ENCODE assay signal across 34 cellular contexts in the genomic region with DNA sequence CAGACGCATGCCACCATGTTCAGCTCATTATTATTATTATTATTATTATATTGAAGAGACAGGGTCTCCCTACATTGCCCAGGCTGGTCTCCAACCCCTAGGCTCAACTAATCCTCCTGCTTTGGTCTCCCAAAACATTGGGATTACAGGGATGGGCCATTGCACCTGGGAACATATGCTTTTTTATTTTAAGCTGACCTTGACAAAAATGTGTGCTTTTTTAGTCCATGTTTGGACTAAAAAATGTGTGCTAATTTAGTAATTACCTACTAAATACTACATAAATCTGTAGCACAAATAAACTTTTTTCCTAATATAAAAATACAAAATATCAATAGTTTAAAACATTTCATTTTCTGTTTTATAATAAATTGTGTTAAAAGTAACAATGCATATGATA.
"Had no signal": no experiment of that assay in that cellular context is flagged by ENCODE, and none has a peak within 500 bp of the region (broad histone marks: within the 10 kb centered on the region; RNA-seq: fewer than 3 reads in every experiment).

No MANE protein-coding gene starts in this region.

- ATAC-seq: activated CD8-positive, alpha-beta T cell treated with anti-CD3 and anti-CD28 coated beads for 36 hours; activated naive CD4-positive, alpha-beta T cell treated with anti-CD3 and anti-CD28 coated beads, Interleukin-2, amount 50 U/mL, for 72 hours; activated T-cell treated with anti-CD3 and anti-CD28 coated beads, Interleukin-2, amount 50 U/mL, for 4 hours; activated T-cell treated with anti-CD3 and anti-CD28 coated beads, Interleukin-2, amount 50 U/mL, for 72 hours; activated T-helper 17 cell treated with anti-CD3 and anti-CD28 coated beads, Interleukin-2, amount 50 U/mL, for 72 hours; body of pancreas had no signal

- H3K27ac ChIP-seq: adrenal gland, body of pancreas, brain microvascular endothelial cell, breast epithelium, VCaP had no signal

- H3K36me3 ChIP-seq: adrenal gland, brain microvascular endothelial cell, breast epithelium had no signal

- H3K4me1 ChIP-seq: adrenal gland, body of pancreas, breast epithelium had no signal

- H3K27me3 ChIP-seq: adrenal gland, body of pancreas, brain microvascular endothelial cell, breast epithelium had no signal

- FAIRE-seq: astrocyte, TTC549 had no signal

- DNase-seq: activated B cell treated with CpG ODN at 0.5 μM for 24 hours; activated CD4-positive, alpha-beta memory T cell treated with anti-CD3 and anti-CD28 coated beads for 36 hours; activated CD4-positive, alpha-beta T cell treated with anti-CD3 and anti-CD28 coated beads for 4 hours; activated CD4-positive, alpha-beta T cell treated with anti-CD3 and anti-CD28 coated beads, Interleukin-2, amount 10 ng/mL, durations not matched to agents 24 days and 14 days; activated CD4-positive, alpha-beta T cell treated with anti-CD3 and anti-CD28 coated beads, Interleukin-2, amount 50 U/mL, for 1 hour; activated CD4-positive, alpha-beta T cell treated with anti-CD3 and anti-CD28 coated beads, Interleukin-2, amount 50 U/mL, for 4 hours; activated CD4-positive, CD25-positive, alpha-beta regulatory T cell treated with anti-CD3 and anti-CD28 coated beads, Interleukin-2, amount 50 U/mL, for 72 hours; activated CD8-positive, alpha-beta memory T cell treated with anti-CD3 and anti-CD28 coated beads, Interleukin-2, amount 50 U/mL, for 4 hours; activated CD8-positive, alpha-beta T cell treated with anti-CD3 and anti-CD28 coated beads for 36 hours; activated effector memory CD4-positive, alpha-beta T cell treated with anti-CD3 and anti-CD28 coated beads, Interleukin-2, amount 50 U/mL, for 16 hours; activated gamma-delta T cell treated with Interleukin-2 at 50 U/mL for 16 hours; activated naive CD4-positive, alpha-beta T cell; activated naive CD4-positive, alpha-beta T cell treated with anti-CD3 and anti-CD28 coated beads for 36 hours; activated naive CD4-positive, alpha-beta T cell treated with anti-CD3 and anti-CD28 coated beads, Interleukin-2, amount 50 U/mL, for 16 hours; activated naive CD8-positive, alpha-beta T cell treated with anti-CD3 and anti-CD28 coated beads for 36 hours; activated T-cell treated with anti-CD3 and anti-CD28 coated beads for 4 hours; activated T-cell treated with anti-CD3 and anti-CD28 coated beads, Interleukin-2, amount 50 U/mL, for 1 hour; activated T-cell treated with anti-CD3 and anti-CD28 coated beads, Interleukin-2, amount 50 U/mL, for 4 hours; activated T-cell treated with anti-CD3 and anti-CD28 coated beads, Interleukin-2, amount 50 U/mL, for 72 hours; adrenal gland; amniotic stem cell; aorta; body of pancreas; brain microvascular endothelial cell; central memory CD4-positive, alpha-beta T cell; T-helper 1 cell; T-helper 2 cell; T-helper 9 cell had no signal

- H3K9me3 ChIP-seq: adrenal gland, body of pancreas, breast epithelium had no signal

- H3K4me3 ChIP-seq: adrenal gland, body of pancreas, breast epithelium had no signal
